1 cellular context compared by ENCODE assay signal in the genomic region with DNA sequence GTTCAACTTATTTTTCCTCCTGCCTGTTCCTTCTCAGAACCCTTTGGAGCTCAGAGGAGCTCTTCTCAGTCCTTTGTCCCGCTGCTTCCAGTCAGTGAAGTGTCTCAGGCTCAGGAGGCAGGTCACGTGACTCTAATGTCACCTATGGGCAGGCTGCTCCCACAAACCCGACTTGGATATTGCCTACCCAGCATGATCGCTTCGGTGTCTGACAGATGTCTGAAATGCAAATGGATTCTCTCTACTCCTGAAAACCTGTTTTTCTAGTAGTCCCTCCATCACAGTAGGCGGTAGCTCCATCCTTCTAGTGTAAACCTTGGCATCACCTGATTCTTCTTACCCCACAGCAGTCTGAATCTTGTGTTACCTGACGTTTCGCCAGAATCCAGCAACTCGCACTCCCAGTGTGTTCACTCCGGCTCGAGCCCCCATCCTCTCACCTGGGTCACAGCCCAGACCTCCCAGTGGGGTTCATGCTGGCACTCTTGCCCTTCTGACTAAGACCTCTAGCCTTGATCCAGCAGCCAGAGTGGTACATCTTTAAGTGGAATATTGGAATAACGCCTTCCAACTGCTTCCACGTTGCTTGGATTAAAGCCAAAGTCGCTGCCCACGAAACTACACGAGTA.
TF ChIP-seq lines count a peak whose summit lies in the region.

No MANE protein-coding gene starts in this region.

TF ChIP-seq in IMR-90, 13 proteins besides CTCF, POLR2A, EP300 and RAD21 (continued from another document):
- TF ChIP-seq, protein P1, sequence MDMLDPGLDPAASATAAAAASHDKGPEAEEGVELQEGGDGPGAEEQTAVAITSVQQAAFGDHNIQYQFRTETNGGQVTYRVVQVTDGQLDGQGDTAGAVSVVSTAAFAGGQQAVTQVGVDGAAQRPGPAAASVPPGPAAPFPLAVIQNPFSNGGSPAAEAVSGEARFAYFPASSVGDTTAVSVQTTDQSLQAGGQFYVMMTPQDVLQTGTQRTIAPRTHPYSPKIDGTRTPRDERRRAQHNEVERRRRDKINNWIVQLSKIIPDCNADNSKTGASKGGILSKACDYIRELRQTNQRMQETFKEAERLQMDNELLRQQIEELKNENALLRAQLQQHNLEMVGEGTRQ (IDR thresholded peaks at IDR 0.05; ENCODE audit: low read depth, low read length), result peak; percentile 36; the same call in 1 of the 2 replicates
- TF ChIP-seq RCOR1 (IDR thresholded peaks at IDR 0.05; ENCODE audit: insufficient replicate concordance, low read length), result no peak
- no peak for TF ChIP-seq MXI1 (IDR thresholded peaks at IDR 0.05; ENCODE audit: borderline replicate concordance, low read depth, low read length)
- TF ChIP-seq FOS (IDR thresholded peaks at IDR 0.05; ENCODE audit: low read depth, low read length), result no peak
